In genomic region chr12:85923767-85924331, GRCh38 we compare ENCODE assay signal across 8 cellular contexts. TPM values are rescaled to one million over a fixed set of nuclear protein-coding genes. Genes with fewer than 3 reads are reported as not detected.
DNase-seq lines count a peak whose midpoint lies in the region; ATAC-seq and TF ChIP-seq lines count a peak whose summit lies in the region.

No MANE protein-coding gene starts in this region.

- H3K36me3 ChIP-seq in PC-9 (ENCODE audit: low read depth), result no peaks in the 10 kb centered on the region
- H3K36me3 ChIP-seq in tibial artery, result no peaks in the 10 kb centered on the region

- H3K4me1 ChIP-seq in PC-9 (replicated peaks; ENCODE audit: insufficient read depth), result no peaks in the 10 kb centered on the region
- no peaks in the 10 kb centered on the region for H3K4me1 ChIP-seq in tibial artery

- H3K27ac ChIP-seq in PC-9, result no peak overlapping the region
- H3K27ac ChIP-seq in tibial artery, result no peak overlapping the region

- H3K9me3 ChIP-seq in PC-9 (ENCODE audit: insufficient read depth, low read depth) (no peaks in the 10 kb centered on the region), tibial artery (no peaks in the 10 kb centered on the region)

- H3K27me3 ChIP-seq in PC-9 (ENCODE audit: insufficient read depth, low read depth) (no peaks in the 10 kb centered on the region), tibial artery (no peaks in the 10 kb centered on the region)

- H3K4me3 ChIP-seq in PC-9 (no peak overlapping the region), tibial artery (no peak overlapping the region)

- H4K20me1 ChIP-seq in PC-9 (ENCODE audit: insufficient read depth), result no peaks in the 10 kb centered on the region

- ATAC-seq in GM21528 (IDR thresholded peaks at IDR 0.05; ENCODE audit: low FRiP score, unreplicated experiment) (peak; percentile 54), GM18873 (IDR thresholded peaks at IDR 0.05; ENCODE audit: low FRiP score, unreplicated experiment) (no peak), GM19023 (IDR thresholded peaks at IDR 0.05; ENCODE audit: unreplicated experiment) (no peak), GM21447 (IDR thresholded peaks at IDR 0.05; ENCODE audit: unreplicated experiment) (no peak)

- POLR2A ChIA-PET in PC-9 (lab: Charles Lee; ENCODE audit: unreplicated experiment), result no interaction called here

- intact Hi-C loops in PC-9 (cut with micrococcal nuclease; ENCODE audit: unreplicated experiment), result loop anchor here (5.0 to 10.0 kb wide), 4 partner anchors 767 to 1921 kb away; no protein-coding TSS in a partner anchor
- intact Hi-C loops in tibial artery (cut with DNase I; ENCODE audit: low total_unique reads), result no loop called here

- no TSS peak for BruUV-seq in PC-9 (replicated peaks; lab: Mats Ljungman, UMichigan)

- H3F3A ChIP-seq in PC-9 (ENCODE audit: insufficient read depth, low read depth), result no peaks in the 10 kb centered on the region

- DNase-seq in AG08396 (ENCODE audit: low spot score), result peak; percentile 4
- DNase-seq in PC-9, result no peak
- DNase-seq in fibroblast of the conjunctiva (ENCODE audit: low read depth), result peak; percentile 12
- DNase-seq in tibial artery, result no peak

- CTCF ChIA-PET in PC-9 (lab: Charles Lee), result interaction anchor here (0.6 kb wide), 1 partner anchor 431 kb away, joined by 5 read pairs; no protein-coding TSS in a partner anchor

- H3K9me2 ChIP-seq in PC-9 (ENCODE audit: insufficient read depth), result no peaks in the 10 kb centered on the region

- no peak overlapping the region for H2AFZ ChIP-seq in PC-9

- no peak overlapping the region for H3K4me2 ChIP-seq in PC-9

- no peaks in the 10 kb centered on the region for H3K79me2 ChIP-seq in PC-9 (ENCODE audit: low read depth)

- peak; percentile 78 for TF ChIP-seq CTCF in PC-9 (conservative IDR thresholded peaks at IDR 0.05)
- TF ChIP-seq CTCF in tibial artery (IDR thresholded peaks at IDR 0.05), result peak; percentile 55 to 63

RNA-seq across cellular contexts. Expression of gene NTS, which starts 49.8 kb away (rescaled TPM):
- not detected in 2 replicates for total RNA-seq in PC-9 (2021)

Comparison
In these comparisons a context has a peak if more than half of its experiments do, and no peak if none do; other contexts are left out.
1. DNase-seq: peak in AG08396 (single experiment) and fibroblast of the conjunctiva (single experiment); none in PC-9 (0 of 2) and tibial artery (0 of 2).